ENCODE assay signal across 11 cellular contexts in genomic region chr11:119091083-119091650, GRCh38. TPM values are rescaled to one million over a fixed set of nuclear protein-coding genes. Genes with fewer than 3 reads are reported as not detected.
DNase-seq lines count a peak whose midpoint lies in the region; ATAC-seq lines count a peak whose summit lies in the region.
"Had no signal": no experiment of that assay in that cellular context is flagged by ENCODE, and none has a peak within 500 bp of the region (broad histone marks: within the 10 kb centered on the region; RNA-seq: fewer than 3 reads in every experiment).

No MANE protein-coding gene starts in this region.

- DNase-seq in AG08396 (ENCODE audit: low spot score) (peak; percentile 31), EH (ENCODE audit: low read depth) (peak; percentile 8), amniotic epithelial cell (ENCODE audit: low read depth) (peak; percentile 29), immature natural killer cell (no peak)
- DNase-seq: activated CD4-positive, alpha-beta T cell treated with anti-CD3 and anti-CD28 coated beads, Interleukin-2, amount 50 U/mL, for 1 hour; GOT3; NK-92 treated with Interleukin-12 subunit alpha and Interleukin-12 subunit beta, amount 100 ng/mL, for 24 hours; stimulated activated naive CD8-positive, alpha-beta T cell treated with anti-CD3 and anti-CD28 coated beads, Interleukin-15, Interleukin-2, amounts not matched to agents 100 U/mL and 50 U/mL, for 24 hours had no signal

- peaks cover 11 to 19% (median 11%) of the 10 kb centered on the region in 3 donors for H3K27me3 Mint-ChIP-seq in immature natural killer cell (ENCODE audit: low read depth in 3 of 3)
- H3K27me3 Mint-ChIP-seq: activated naive CD8-positive, alpha-beta T cell had no signal

- H3K9me3 Mint-ChIP-seq in immature natural killer cell: peaks cover 0 to 2% (median 0%) of the 10 kb centered on the region in 6 donors

- H3K4me3 Mint-ChIP-seq in immature natural killer cell: no peak overlapping the region

- H3K36me3 Mint-ChIP-seq in immature natural killer cell: peaks cover 0 to 3% (median 0%) of the 10 kb centered on the region in 3 donors

- H3K4me1 Mint-ChIP-seq in immature natural killer cell: peaks cover 30 to 37% of the 10 kb centered on the region in 2 donors

- no peak overlapping the region for H3K27ac Mint-ChIP-seq in immature natural killer cell
- H3K27ac Mint-ChIP-seq: activated naive CD8-positive, alpha-beta T cell had no signal

- ATAC-seq in GM21717 (IDR thresholded peaks at IDR 0.05; ENCODE audit: unreplicated experiment) (no peak), GM18870 (IDR thresholded peaks at IDR 0.05; ENCODE audit: unreplicated experiment) (no peak)
- ATAC-seq: stimulated activated naive CD8-positive, alpha-beta T cell treated with anti-CD3 and anti-CD28 coated beads, Interleukin-15, Interleukin-2, amounts not matched to agents 100 U/mL and 50 U/mL, for 24 hours had no signal

RNA-seq across cellular contexts. Expression of gene HMBS, which starts 6.5 kb away (rescaled TPM):
- polyA plus RNA-seq in immature natural killer cell: 10 to 100 TPM in 2 of 3 donors, 1 to 10 TPM in 1; 7.6 to 19.0 (median 11.9) TPM

RNA-seq across cellular contexts. Expression of gene DPAGT1, which starts 10.5 kb away (rescaled TPM):
- 10 to 100 TPM; 23.7 to 47.4 (median 44.5) TPM for polyA plus RNA-seq in immature natural killer cell

RNA-seq across cellular contexts. Expression of gene C2CD2L, which starts 16.0 kb away (rescaled TPM):
- polyA plus RNA-seq in immature natural killer cell: 1 to 10 TPM; 1.0 to 7.7 (median 2.6) TPM

RNA-seq across cellular contexts. Expression of gene VPS11, which starts 23.5 kb away (rescaled TPM):
- polyA plus RNA-seq in immature natural killer cell: 10 to 100 TPM; 33.0 to 58.8 (median 49.3) TPM

RNA-seq across cellular contexts. Expression of gene HINFP, which starts 30.2 kb away (rescaled TPM):
- polyA plus RNA-seq in immature natural killer cell: 10 to 100 TPM in 2 of 3 donors, 1 to 10 TPM in 1; 9.2 to 18.6 (median 11.0) TPM

Comparison
In these comparisons a context has a peak if more than half of its experiments do, and no peak if none do; other contexts are left out.
1. DNase-seq: peak in AG08396 (single experiment), EH (single experiment) and amniotic epithelial cell (single experiment); none in immature natural killer cell (0 of 3).